In genomic region chr5:154850255-154851062, GRCh38 we compare ENCODE assay signal across 1 cellular context.
A peak's percentile ranks its signal among the peaks of the same experiment; 100 is the strongest.
TF ChIP-seq lines count a peak whose summit lies in the region.

FAXDC2 (minus strand) TSS chr5:154850603; CDS start chr5:154838178, 12,425 bp downstream.

TF ChIP-seq in HepG2, 621 proteins besides CTCF, POLR2A, EP300 and RAD21 (continued from another document and continues in another):
- TF ChIP-seq MAZ (IDR thresholded peaks at IDR 0.05; ENCODE audit: borderline replicate concordance, low read depth, low read length) (no peak), MAZ (CRISPR knock-in tag; IDR thresholded peaks at IDR 0.05; ENCODE audit: low read depth) (no peak), PRMT3 (CRISPR knock-in tag; IDR thresholded peaks at IDR 0.05; ENCODE audit: borderline replicate concordance, low read depth) (no peak), MYNN (CRISPR knock-in tag; IDR thresholded peaks at IDR 0.05; ENCODE audit: low read depth) (no peak), PBX2 (CRISPR knock-in tag; IDR thresholded peaks at IDR 0.05) (no peak), DR1 (CRISPR knock-in tag; IDR thresholded peaks at IDR 0.05) (peak; percentile 39; the same call in 1 of the 2 replicates), ESRRA (CRISPR knock-in tag; IDR thresholded peaks at IDR 0.05; ENCODE audit: low read depth) (0 out of 2 replicates have a peak, but pooled peaks have one; percentile 42), ZBTB37 (CRISPR knock-in tag; IDR thresholded peaks at IDR 0.05) (no peak), ARHGAP35 (CRISPR knock-in tag; IDR thresholded peaks at IDR 0.05; ENCODE audit: borderline replicate concordance) (no peak), ZNF431 (CRISPR knock-in tag; IDR thresholded peaks at IDR 0.05; ENCODE audit: borderline replicate concordance, low read depth) (no peak), ZNF362 (CRISPR knock-in tag; IDR thresholded peaks at IDR 0.05; ENCODE audit: borderline replicate concordance) (peak; percentile 77; the same call in 1 of the 2 replicates), HMG20B (CRISPR knock-in tag; conservative IDR thresholded peaks at IDR 0.05) (no peak), ZNF484 (CRISPR knock-in tag; IDR thresholded peaks at IDR 0.05; ENCODE audit: borderline replicate concordance, low read depth) (no peak), SIN3A (IDR thresholded peaks at IDR 0.05; ENCODE audit: borderline replicate concordance, low read depth, low read length) (no peak; the same call in 1 of the 2 replicates), ZSCAN29 (CRISPR knock-in tag; conservative IDR thresholded peaks at IDR 0.05) (no peak), SMAD1 (CRISPR knock-in tag; IDR thresholded peaks at IDR 0.05; ENCODE audit: borderline replicate concordance, low read depth) (0 out of 2 replicates have a peak, but pooled peaks have one; percentile 35), SALL1 (CRISPR knock-in tag; IDR thresholded peaks at IDR 0.05) (peak; percentile 71), AHDC1 (CRISPR knock-in tag; IDR thresholded peaks at IDR 0.05; ENCODE audit: borderline replicate concordance) (0 out of 2 replicates have a peak, but pooled peaks have one; percentile 34), ZNF329 (CRISPR knock-in tag; IDR thresholded peaks at IDR 0.05; ENCODE audit: low read depth) (peak; percentile 49; the same call in 1 of the 2 replicates), CSRNP1 (CRISPR knock-in tag; IDR thresholded peaks at IDR 0.05) (0 out of 2 replicates have a peak, but pooled peaks have one; percentile 42), ZFP90 (CRISPR knock-in tag; IDR thresholded peaks at IDR 0.05; ENCODE audit: borderline replicate concordance) (no peak), ZXDC (CRISPR knock-in tag; IDR thresholded peaks at IDR 0.05) (no peak), ATF4 (CRISPR knock-in tag; IDR thresholded peaks at IDR 0.05) (no peak), NR2F1 (CRISPR knock-in tag; IDR thresholded peaks at IDR 0.05) (0 out of 4 replicates have a peak, but pooled peaks of 1 of the 2 experiments have one; percentile 40), TFE3 (CRISPR knock-in tag; IDR thresholded peaks at IDR 0.05) (peak; percentile 85), HDAC1 (CRISPR knock-in tag; IDR thresholded peaks at IDR 0.05) (peak; percentile 65), CBFB (CRISPR knock-in tag; IDR thresholded peaks at IDR 0.05) (no peak), ZNF512B (CRISPR knock-in tag; IDR thresholded peaks at IDR 0.05; ENCODE audit: borderline replicate concordance) (no peak), ZSCAN21 (CRISPR knock-in tag; IDR thresholded peaks at IDR 0.05; ENCODE audit: borderline replicate concordance) (no peak), HMGXB4 (CRISPR knock-in tag; IDR thresholded peaks at IDR 0.05; ENCODE audit: borderline replicate concordance in 1 of 2, low read depth in 1 of 2) (0 out of 4 replicates have a peak, but pooled peaks of 1 of the 2 experiments have one; percentile 3)
